ENCODE assay signal across 7 cellular contexts in the genomic region with DNA sequence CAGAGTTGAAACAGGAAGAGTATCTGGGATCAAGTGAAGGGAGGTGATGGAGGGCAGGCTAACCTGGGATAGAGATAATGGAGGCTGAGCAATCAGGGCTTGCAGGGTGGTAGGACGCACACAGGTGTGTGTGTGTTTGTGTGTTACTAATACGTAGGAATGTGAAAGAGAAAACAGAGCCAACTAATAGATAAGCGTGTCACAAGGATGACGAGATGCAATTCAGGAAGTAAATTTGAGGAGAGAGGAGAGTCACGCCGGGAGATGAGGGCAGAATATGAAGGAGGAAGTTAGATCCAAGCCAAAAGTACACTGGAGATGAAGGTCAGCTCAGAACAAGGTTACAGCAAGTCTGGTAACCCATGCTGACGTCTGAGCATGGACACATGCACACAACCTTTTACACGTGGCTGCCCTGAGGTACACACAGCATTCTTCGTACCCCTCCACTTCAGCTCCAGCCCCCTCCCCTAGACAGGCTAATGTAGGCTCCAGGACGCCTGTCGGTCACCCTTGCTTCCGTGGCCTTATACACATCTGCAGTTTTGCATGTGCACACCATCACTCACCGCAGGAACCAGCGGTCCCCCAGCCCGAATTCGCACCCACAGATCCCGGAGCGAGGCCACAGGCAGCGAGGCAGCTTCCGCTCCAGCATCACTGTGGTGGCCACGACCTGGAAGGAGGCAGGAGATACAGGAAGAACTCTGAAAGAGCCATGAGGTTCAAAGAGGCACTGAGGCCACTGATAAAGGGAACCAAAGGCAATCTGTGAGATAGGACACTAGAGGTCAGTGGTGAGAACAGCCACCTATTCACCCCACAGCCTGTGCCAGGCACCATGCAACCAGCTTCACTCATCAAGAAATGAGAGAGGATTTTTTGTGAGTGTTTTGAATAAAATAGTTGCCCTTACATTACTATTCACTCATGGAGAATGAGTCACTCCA. TPM values are rescaled to one million over a fixed set of nuclear protein-coding genes. Genes with fewer than 3 reads are reported as not detected.
DNase-seq lines count a peak whose midpoint lies in the region; ATAC-seq and TF ChIP-seq lines count a peak whose summit lies in the region.
"Had no signal": no experiment of that assay in that cellular context is flagged by ENCODE, and none has a peak within 500 bp of the region (broad histone marks: within the 10 kb centered on the region; RNA-seq: fewer than 3 reads in every experiment).

No MANE protein-coding gene starts in this region.

- DNase-seq in AG08395 (ENCODE audit: low spot score) (peak; percentile 26), LHCN-M2 (ENCODE audit: low read depth) (peak; percentile 21), fibroblast of the aortic adventitia (ENCODE audit: low read depth) (peak; percentile 8), KG1 (lab: John Stamatoyannopoulos, UW) (no peak), SHP77 (lab: John Stamatoyannopoulos, UW) (no peak)

- H3K4me3 ChIP-seq in fibroblast of the aortic adventitia (ENCODE audit: low read depth, low read length) = no peak overlapping the region
- H3K4me3 ChIP-seq: upper lobe of left lung had no signal

- peak; percentile 18 for TF ChIP-seq CTCF in fibroblast of the aortic adventitia (IDR thresholded peaks at IDR 0.05; ENCODE audit: insufficient read depth, low read length)

- no peak for ATAC-seq in HG02970 (IDR thresholded peaks at IDR 0.05; ENCODE audit: low FRiP score, unreplicated experiment)

RNA-seq across cellular contexts. Expression of a gene that starts 23.7 kb away (rescaled TPM):
- total RNA-seq in LHCN-M2 (2014; rRNA removed) (not detected in 2 replicates), fibroblast of the aortic adventitia (ENCODE audit: low replicate concordance) (0.08 TPM in 1 of 2 replicates, not detected in the other)
- not detected for polyA plus RNA-seq in LHCN-M2 (2012)

RNA-seq across cellular contexts. Expression of a gene that starts 24.4 kb away (rescaled TPM):
- total RNA-seq in LHCN-M2 (2014; rRNA removed) = not detected in 2 replicates
- polyA plus RNA-seq in LHCN-M2 (2012) = not detected
- total RNA-seq in fibroblast of the aortic adventitia (ENCODE audit: low replicate concordance) = not detected in 2 replicates
- total RNA-seq: upper lobe of left lung had no signal

RNA-seq across cellular contexts. Expression of a gene that starts 30.1 kb away (rescaled TPM):
- total RNA-seq in LHCN-M2 (2014; rRNA removed) = not detected in 2 replicates
- not detected for polyA plus RNA-seq in LHCN-M2 (2012)
- not detected in 2 replicates for total RNA-seq in fibroblast of the aortic adventitia (ENCODE audit: low replicate concordance)
- total RNA-seq: upper lobe of left lung had no signal

RNA-seq across cellular contexts. Expression of a gene that starts 53.0 kb away (rescaled TPM):
- total RNA-seq in LHCN-M2 (2014; rRNA removed) (0.23 TPM in 1 of 2 replicates, not detected in the other), fibroblast of the aortic adventitia (ENCODE audit: low replicate concordance) (not detected in 2 replicates)
- polyA plus RNA-seq in LHCN-M2 (2012) = 0.13 TPM

RNA-seq across cellular contexts. Expression of a gene that starts 54.3 kb away (rescaled TPM):
- total RNA-seq in LHCN-M2 (2014; rRNA removed) = 0.32 and 0.69 TPM in 2 replicates
- polyA plus RNA-seq in LHCN-M2 (2012) = 1.8 TPM
- total RNA-seq in fibroblast of the aortic adventitia (ENCODE audit: low replicate concordance) = 11.0 and 15.2 TPM in 2 replicates

Comparison
In these comparisons a context has a peak if more than half of its experiments do, and no peak if none do; other contexts are left out.
1. DNase-seq: peak in AG08395 (single experiment), LHCN-M2 (single experiment) and fibroblast of the aortic adventitia (single experiment); none in KG1 (single experiment) and SHP77 (0 of 2).